8 cellular contexts compared by ENCODE assay signal in the genomic region with DNA sequence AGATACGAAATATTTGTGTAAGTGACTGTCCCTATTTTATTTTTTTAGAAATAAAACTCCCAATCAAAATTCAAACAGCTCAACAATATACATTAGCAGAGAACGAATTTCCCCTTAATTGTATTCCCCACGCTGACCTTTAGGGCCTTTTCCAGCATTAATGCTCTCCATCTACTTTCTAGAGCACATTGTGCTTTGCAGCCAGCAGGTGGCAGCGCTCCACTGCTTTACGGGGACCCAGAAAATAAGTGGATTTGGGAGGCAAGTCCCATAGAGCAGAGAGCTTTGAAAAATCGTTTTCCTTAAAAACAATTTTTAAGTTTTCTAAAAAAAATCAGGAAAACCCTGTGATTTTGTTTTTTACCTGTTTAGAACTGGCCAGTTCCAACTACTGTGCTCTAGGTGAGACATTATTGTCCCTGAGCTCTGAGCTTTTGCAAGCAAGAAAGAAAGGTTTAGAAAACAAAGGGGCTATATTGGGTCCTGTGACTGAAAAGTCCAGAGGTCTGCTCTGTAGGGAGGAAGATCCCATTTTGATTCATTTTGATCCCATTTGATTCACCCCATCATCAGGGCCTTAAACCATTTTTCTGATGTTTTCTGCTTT.
A peak's percentile ranks its signal among the peaks of the same experiment; 100 is the strongest.
DNase-seq lines count a peak whose midpoint lies in the region; ATAC-seq and TF ChIP-seq lines count a peak whose summit lies in the region.

No MANE protein-coding gene starts in this region.

- H4K20me1 ChIP-seq in HCT116 (ENCODE audit: insufficient read depth) = no peaks in the 10 kb centered on the region

- H3K4me1 Mint-ChIP-seq in endothelial cell (ENCODE audit: unreplicated experiment) = no peaks in the 10 kb centered on the region

- intact Hi-C loops in HCT116 (cut with micrococcal nuclease) (loop anchor here (1.0 to 10.0 kb wide), 6 partner anchors 112 to 1052 kb away; partner anchors contain the start of gene CDC7), aorta (cut with DNase I) (loop anchor here (5.0 kb wide), 2 partner anchors 1049 to 1054 kb away; no protein-coding TSS in a partner anchor)

- H3K36me3 ChIP-seq in HCT116 (ENCODE audit: control insufficient read depth in 1 of 2, insufficient read depth in 2 of 2, low read length in 2 of 2) = no peaks in the 10 kb centered on the region
- no peaks in the 10 kb centered on the region for H3K36me3 ChIP-seq in aorta (ENCODE audit: control insufficient read depth in 1 of 2, insufficient read depth in 2 of 2, low read length in 1 of 2)

- no peaks in the 10 kb centered on the region for H3K36me3 Mint-ChIP-seq in endothelial cell (ENCODE audit: low read depth, unreplicated experiment)

- peak overlapping the region; percentile 9 for H2AFZ ChIP-seq in HCT116 (ENCODE audit: low read depth, low read length, poor library complexity, severe bottlenecking)

- H3K4me2 ChIP-seq in HCT116 (ENCODE audit: low read length) = no peak overlapping the region

- H3K9me2 ChIP-seq in HCT116 (ENCODE audit: insufficient read depth) = no peaks in the 10 kb centered on the region

- TF ChIP-seq POLR2A in HCT116 (IDR thresholded peaks at IDR 0.05; ENCODE audit: borderline replicate concordance, extremely low read depth, insufficient read depth, insufficient read length) = no peak

- H3K27me3 Mint-ChIP-seq in endothelial cell (ENCODE audit: unreplicated experiment) = no peaks in the 10 kb centered on the region

- CTCF ChIA-PET in HCT116 (lab: Charles Lee) = interaction anchor here (0.6 to 4.0 kb wide), 50 partner anchors 8 to 1129 kb away, joined by 3 to 204 read pairs (median 4); partner anchors contain the start of genes CDC7 and HFM1

- H3K27me3 ChIP-seq in HCT116 (ENCODE audit: insufficient read depth, low read length) (no peaks in the 10 kb centered on the region), aorta (ENCODE audit: control insufficient read depth in 1 of 2, insufficient read depth in 2 of 2, low read length in 1 of 2) (no peaks in the 10 kb centered on the region)

- H3K27ac ChIP-seq in HCT116 (ENCODE audit: low read depth, low read length) (no peak overlapping the region), aorta (ENCODE audit: low read depth in 1 of 2, low read length in 2 of 2) (no peak overlapping the region)

- no peak overlapping the region for H3K4me3 ChIP-seq in HCT116 (replicated peaks in 1 of 2; ENCODE audit: low read depth in 1 of 2, low read length in 2 of 2)
- H3K4me3 ChIP-seq in aorta (ENCODE audit: low read length in 2 of 2) = no peak overlapping the region

- TF ChIP-seq CTCF in HCT116 (IDR thresholded peaks at IDR 0.05 in 2 of 3, conservative IDR thresholded peaks at IDR 0.05 in 1 of 3; ENCODE audit: borderline replicate concordance in 1 of 3, insufficient read depth in 1 of 3, low read depth in 2 of 3, low read length in 2 of 3) (peak; percentile 79 to 87 (median 86); a peak in 5 of 6 replicates), endothelial cell (IDR thresholded peaks at IDR 0.05; ENCODE audit: unreplicated experiment) (peak; percentile 81)

- no peak overlapping the region for H3K4me3 Mint-ChIP-seq in endothelial cell (ENCODE audit: unreplicated experiment)

- TF ChIP-seq RAD21 in HCT116 (IDR thresholded peaks at IDR 0.05; ENCODE audit: low read depth) = peak; percentile 92

- no peaks in the 10 kb centered on the region for H3K4me1 ChIP-seq in HCT116 (ENCODE audit: control insufficient read depth in 1 of 2, insufficient read depth in 2 of 2, low read length in 2 of 2)
- no peaks in the 10 kb centered on the region for H3K4me1 ChIP-seq in aorta (ENCODE audit: control insufficient read depth in 1 of 2, insufficient read depth in 2 of 2, low read length in 2 of 2)

- peak; percentile 71 for ATAC-seq in HCT116
- ATAC-seq in aorta (ENCODE audit: low FRiP score) = peak; percentile 80
- ATAC-seq in HG03521 (IDR thresholded peaks at IDR 0.05; ENCODE audit: unreplicated experiment) = no peak

- RAD21 ChIA-PET in HCT116 (lab: Charles Lee; ENCODE audit: low non-redundant PET in 1 of 2, low total read pairs in 2 of 2, uncharacterized antibody in 2 of 2, unreplicated experiment in 2 of 2) = interaction anchor here (1.2 to 2.4 kb wide), 5 partner anchors 112 to 445 kb away, joined by 4 to 29 read pairs (median 13); no protein-coding TSS in a partner anchor

- no peaks in the 10 kb centered on the region for H3K9me3 Mint-ChIP-seq in endothelial cell (ENCODE audit: unreplicated experiment)

- 16 to 19% methylated on average over 6 of the region's 6 CpGs for WGBS in aorta, 2 donors

- H3K9ac ChIP-seq in HCT116 (ENCODE audit: low read length) = no peak overlapping the region

- H3K27ac Mint-ChIP-seq in endothelial cell (ENCODE audit: unreplicated experiment) = no peak overlapping the region

- no TSS peak for BruUV-seq in HCT116 (replicated peaks; lab: Mats Ljungman, UMichigan)

- DNase-seq in EH (ENCODE audit: low read depth) (peak; percentile 56), HCT116 (ENCODE audit: low read depth, low spot score) (peak; percentile 45), NCI-H2029 (lab: John Stamatoyannopoulos, UW) (peak; percentile 71), UCSD-AML1 (lab: John Stamatoyannopoulos, UW; ENCODE audit: unreplicated experiment) (peak; percentile 47), endothelial cell (ENCODE audit: low spot score) (peak; percentile 55), midbrain (lab: John Stamatoyannopoulos, UW) (peak; percentile 67), aorta (no peak)

- POLR2A ChIA-PET in HCT116 (lab: Charles Lee) = interaction anchor here (1.5 kb wide), 1 partner anchor 112 kb away, joined by 9 read pairs; no protein-coding TSS in a partner anchor

- H3K9me3 ChIP-seq in HCT116 (ENCODE audit: control insufficient read depth in 1 of 2, insufficient read depth in 1 of 2, low read depth in 1 of 2, low read length in 2 of 2) (no peaks in the 10 kb centered on the region), aorta (ENCODE audit: control insufficient read depth, low read length) (no peaks in the 10 kb centered on the region)

- no peaks in the 10 kb centered on the region for H3K79me2 ChIP-seq in HCT116 (ENCODE audit: insufficient read depth, low read length)

TF ChIP-seq in HCT116, 20 proteins besides CTCF, POLR2A, EP300 and RAD21:
- no peak for TF ChIP-seq SRF (IDR thresholded peaks at IDR 0.05; ENCODE audit: low read depth)
- peak; percentile 30 for TF ChIP-seq YY1 (IDR thresholded peaks at IDR 0.05; ENCODE audit: extremely low read depth, insufficient replicate concordance, low read depth, low read length)

Comparison
In these comparisons a context has a peak if more than half of its experiments do, and no peak if none do; other contexts are left out.
1. DNase-seq: peak in EH (single experiment), HCT116 (single experiment), NCI-H2029 (single experiment), UCSD-AML1 (single experiment), endothelial cell (single experiment) and midbrain (single experiment); none in aorta (0 of 2).